In genomic region chr4:131450572-131451209, GRCh38 we compare ENCODE assay signal across 2 cellular contexts.
TF ChIP-seq lines count a peak whose summit lies in the region.

No MANE protein-coding gene starts in this region.

TF ChIP-seq in A549, 52 proteins besides CTCF, POLR2A, EP300 and RAD21:
- TF ChIP-seq JUNB (IDR thresholded peaks at IDR 0.05) (no peak), NR3C1 (IDR thresholded peaks at IDR 0.05) (no peak), CEBPB (IDR thresholded peaks at IDR 0.05) (no peak), POLR2AphosphoS2 (conservative IDR thresholded peaks at IDR 0.05; ENCODE audit: low read length) (no peak), BCL3 (IDR thresholded peaks at IDR 0.05) (no peak), ESRRA (IDR thresholded peaks at IDR 0.05; ENCODE audit: borderline replicate concordance, low read length) (no peak), RFX5 (IDR thresholded peaks at IDR 0.05) (no peak), HES2 (IDR thresholded peaks at IDR 0.05) (no peak), RCOR1 (IDR thresholded peaks at IDR 0.05; ENCODE audit: low read depth, low read length) (no peak)

TF ChIP-seq in SK-N-SH, 30 proteins besides CTCF, POLR2A, EP300 and RAD21:
- TF ChIP-seq FOXM1 (IDR thresholded peaks at IDR 0.05; ENCODE audit: low read depth) (no peak), PBX3 (IDR thresholded peaks at IDR 0.05) (no peak), TAF1 (IDR thresholded peaks at IDR 0.05; ENCODE audit: borderline replicate concordance, low read depth, low read length) (no peak), MEF2A (IDR thresholded peaks at IDR 0.05; ENCODE audit: borderline replicate concordance, low read depth) (no peak), FOXJ3 (CRISPR knock-in tag; IDR thresholded peaks at IDR 0.05) (no peak), TEAD4 (IDR thresholded peaks at IDR 0.05; ENCODE audit: borderline replicate concordance, insufficient read depth) (no peak), RFX5 (IDR thresholded peaks at IDR 0.05; ENCODE audit: low read length) (no peak), NFIC (IDR thresholded peaks at IDR 0.05; ENCODE audit: borderline replicate concordance) (no peak), REST (IDR thresholded peaks at IDR 0.05; ENCODE audit: low read depth, low read length) (no peak), EZH2phosphoT487 (IDR thresholded peaks at IDR 0.05; ENCODE audit: borderline replicate concordance, low read depth) (no peak), SIN3A (IDR thresholded peaks at IDR 0.05; ENCODE audit: borderline replicate concordance, low read depth, low read length) (no peak), JUND (IDR thresholded peaks at IDR 0.05) (no peak)
TF ChIP-seq in SK-N-SH: peak in this region for 0.
